Comparison of ENCODE assay signal across 26 cellular contexts in genomic region chr2:202944816-202945215, GRCh38. TPM values are rescaled to one million over a fixed set of nuclear protein-coding genes. Genes with fewer than 3 reads are reported as not detected.
DNase-seq lines count a peak whose midpoint lies in the region; ATAC-seq, FAIRE-seq and TF ChIP-seq lines count a peak whose summit lies in the region.
"Had no signal": no experiment of that assay in that cellular context is flagged by ENCODE, and none has a peak within 500 bp of the region (broad histone marks: within the 10 kb centered on the region; RNA-seq: fewer than 3 reads in every experiment).

No MANE protein-coding gene starts in this region.

- no peak overlapping the region for H2BK120ac ChIP-seq in mesenchymal stem cell (ENCODE audit: low read depth, low read length)

- H2BK15ac ChIP-seq in mesenchymal stem cell (ENCODE audit: low read depth, poor library complexity, severe bottlenecking) = no peak overlapping the region

- no TSS peak for BruUV-seq in Calu3 (replicated peaks; lab: Mats Ljungman, UMichigan)

- H4K91ac ChIP-seq in mesenchymal stem cell (ENCODE audit: low read length) = no peak overlapping the region

- H2BK12ac ChIP-seq in mesenchymal stem cell (ENCODE audit: low read length in 2 of 2) = no peak overlapping the region

- WGBS in mesenchymal stem cell = 94% methylated on average over 3 of the region's 3 CpGs

- H3K27me3 Mint-ChIP-seq in Calu3 (ENCODE audit: unreplicated experiment) (no peaks in the 10 kb centered on the region), HFFc6 (ENCODE audit: insufficient read depth) (peaks cover 2% of the 10 kb centered on the region; the same call in 1 of the 2 replicates), astrocyte (ENCODE audit: low read depth, unreplicated experiment) (no peaks in the 10 kb centered on the region), mesothelial cell of epicardium (ENCODE audit: low read depth) (no peaks in the 10 kb centered on the region)
- H3K27me3 Mint-ChIP-seq: IgD-negative memory B cell had no signal

- H3K4me3 Mint-ChIP-seq in Calu3 (ENCODE audit: low read depth, unreplicated experiment) (no peak overlapping the region), HFFc6 (peak overlapping the region; percentile 53), astrocyte (ENCODE audit: unreplicated experiment) (no peak overlapping the region), mesothelial cell of epicardium (no peak overlapping the region)
- H3K4me3 Mint-ChIP-seq: CD14-positive monocyte, IgD-negative memory B cell had no signal

- H3K18ac ChIP-seq in mesenchymal stem cell (ENCODE audit: low read depth in 1 of 2, low read length in 2 of 2) = no peak overlapping the region

- no peak overlapping the region for H2AK5ac ChIP-seq in mesenchymal stem cell (ENCODE audit: low read length, severe bottlenecking)

- H3K9me3 Mint-ChIP-seq in Calu3 (ENCODE audit: low read depth, unreplicated experiment) (peaks cover 8% of the 10 kb centered on the region), HFFc6 (peaks cover 11% of the 10 kb centered on the region; the same call in 1 of the 2 replicates), astrocyte (ENCODE audit: unreplicated experiment) (peaks cover 9% of the 10 kb centered on the region), mesothelial cell of epicardium (peaks cover 32% of the 10 kb centered on the region)

- no peaks in the 10 kb centered on the region for H3K79me2 ChIP-seq in astrocyte (ENCODE audit: insufficient read depth, low read length)

- H3K27me3 ChIP-seq in astrocyte (ENCODE audit: insufficient read depth, low read length) = no peaks in the 10 kb centered on the region
- no peaks in the 10 kb centered on the region for H3K27me3 ChIP-seq in mesenchymal stem cell (ENCODE audit: control insufficient read depth in 1 of 2, insufficient read depth in 1 of 2, low read length in 2 of 2)
- H3K27me3 ChIP-seq: BE2C, SJSA1 had no signal

- CTCF ChIA-PET in Calu3 (lab: Charles Lee) = no interaction called here

- H3K79me1 ChIP-seq in mesenchymal stem cell (replicated peaks; ENCODE audit: low read length, poor library complexity, severe bottlenecking) = peaks cover 4% of the 10 kb centered on the region

- H3K4me3 ChIP-seq in astrocyte (ENCODE audit: insufficient read depth, low read depth, low read length) (no peak overlapping the region), mesenchymal stem cell (ENCODE audit: insufficient read depth in 1 of 2, low read depth in 1 of 2, low read length in 2 of 2) (no peak overlapping the region)
- H3K4me3 ChIP-seq: GM12878, SJSA1 had no signal

- no peak overlapping the region for H3K4ac ChIP-seq in mesenchymal stem cell (ENCODE audit: low read depth in 1 of 2, low read length in 2 of 2)

- peaks cover 14% of the 10 kb centered on the region for H3K4me1 Mint-ChIP-seq in Calu3 (ENCODE audit: low read depth, unreplicated experiment)
- H3K4me1 Mint-ChIP-seq in HFFc6 (ENCODE audit: low read depth) = peaks cover 31% of the 10 kb centered on the region
- peaks cover 4% of the 10 kb centered on the region for H3K4me1 Mint-ChIP-seq in astrocyte (ENCODE audit: low read depth, unreplicated experiment)
- no peaks in the 10 kb centered on the region for H3K4me1 Mint-ChIP-seq in mesothelial cell of epicardium
- H3K4me1 Mint-ChIP-seq: CD14-positive monocyte had no signal

- H4K20me1 ChIP-seq in astrocyte (ENCODE audit: insufficient read depth, low read length) = no peaks in the 10 kb centered on the region

- TF ChIP-seq CTCF in Calu3 (IDR thresholded peaks at IDR 0.05; ENCODE audit: unreplicated experiment) = no peak
- no peak for TF ChIP-seq CTCF in HFFc6 (IDR thresholded peaks at IDR 0.05)
- TF ChIP-seq CTCF in astrocyte (IDR thresholded peaks at IDR 0.05; ENCODE audit: insufficient read depth, low read depth, low read length) = no peak
- no peak for TF ChIP-seq CTCF in mesothelial cell of epicardium (IDR thresholded peaks at IDR 0.05; ENCODE audit: unreplicated experiment)

- H3K27ac Mint-ChIP-seq in Calu3 (ENCODE audit: unreplicated experiment) (peak overlapping the region; percentile 88), HFFc6 (peak overlapping the region; percentile 42), astrocyte (ENCODE audit: unreplicated experiment) (no peak overlapping the region), mesothelial cell of epicardium (no peak overlapping the region)
- H3K27ac Mint-ChIP-seq: CD14-positive monocyte, IgD-negative memory B cell had no signal

- no peak overlapping the region for H3K9ac ChIP-seq in astrocyte (ENCODE audit: low read length)
- H3K9ac ChIP-seq in mesenchymal stem cell (ENCODE audit: low read length) = no peak overlapping the region

- no peak for DNase-seq in Calu3
- peak; percentile 3 for DNase-seq in HFFc6
- DNase-seq in astrocyte (ENCODE audit: low read depth) = peak; percentile 39
- DNase-seq in mesenchymal stem cell = no peak
- DNase-seq in hippocampal formation (lab: John Stamatoyannopoulos, UW) = no peak
- no peak for DNase-seq in mesothelial cell of epicardium (ENCODE audit: low spot score in 2 of 2, unreplicated experiment in 2 of 2)
- DNase-seq in activated CD8-positive, alpha-beta memory T cell treated with anti-CD3 and anti-CD28 coated beads, Interleukin-2, amount 50 U/mL, for 48 hours = no peak
- DNase-seq: BE2C; DMS153; GDM1; GOT3; NCI-H1092 treated with DMSO at 0.1 percent for 48 hours; NCI-H146; NCI-H2029; NCI-H446; NCI-H524 treated with DMSO at 0.1 percent for 48 hours; NCI-H774; NK-92 treated with Interleukin-12 subunit alpha and Interleukin-12 subunit beta, amount 100 ng/mL, for 24 hours; Right ventricle myocardium superior; RPMI8226 had no signal

- H3K9me3 ChIP-seq in astrocyte (ENCODE audit: insufficient read depth, low read depth, low read length) (no peaks in the 10 kb centered on the region), mesenchymal stem cell (ENCODE audit: control insufficient read depth, low read length) (peaks cover 21% of the 10 kb centered on the region)
- H3K9me3 ChIP-seq: BE2C, SJSA1 had no signal

- intact Hi-C loops in Calu3 (cut with micrococcal nuclease; ENCODE audit: unreplicated experiment) = no loop called here

- H3K4me1 ChIP-seq in astrocyte (ENCODE audit: insufficient read depth, low read length) (no peaks in the 10 kb centered on the region), mesenchymal stem cell (ENCODE audit: control insufficient read depth, insufficient read depth, low read depth, low read length) (no peaks in the 10 kb centered on the region)
- H3K4me1 ChIP-seq: BE2C, SJSA1 had no signal

- H2AFZ ChIP-seq in astrocyte (ENCODE audit: low read depth, low read length) = no peak overlapping the region
- no peak overlapping the region for H2AFZ ChIP-seq in mesenchymal stem cell (ENCODE audit: low read depth, low read length)

- no peak overlapping the region for H3K14ac ChIP-seq in mesenchymal stem cell (ENCODE audit: low read length in 2 of 2)

- H3K4me2 ChIP-seq in astrocyte (ENCODE audit: low read length) = peak overlapping the region; percentile 12
- no peak overlapping the region for H3K4me2 ChIP-seq in mesenchymal stem cell (ENCODE audit: low read length, poor library complexity, severe bottlenecking)

- H3K27ac ChIP-seq in astrocyte (ENCODE audit: low read depth, low read length) (no peak overlapping the region), mesenchymal stem cell (ENCODE audit: low read length, poor library complexity, severe bottlenecking) (peak overlapping the region; percentile 43)
- H3K27ac ChIP-seq: SJSA1 had no signal

- H3K36me3 Mint-ChIP-seq in Calu3 (ENCODE audit: insufficient read depth, unreplicated experiment) (no peaks in the 10 kb centered on the region), HFFc6 (ENCODE audit: low read depth) (peaks cover 35% of the 10 kb centered on the region), astrocyte (ENCODE audit: low read depth, unreplicated experiment) (peaks cover 20% of the 10 kb centered on the region), mesothelial cell of epicardium (peaks cover 53% of the 10 kb centered on the region)

- no peak overlapping the region for H2BK5ac ChIP-seq in mesenchymal stem cell (ENCODE audit: low read depth, low read length, poor library complexity, severe bottlenecking)

- H3K23ac ChIP-seq in mesenchymal stem cell (ENCODE audit: low read length in 2 of 2) = no peak overlapping the region

- no peak for FAIRE-seq in astrocyte (lab: Jason Lieb, UNC)
- FAIRE-seq: GM12878 had no signal

- H3K36me3 ChIP-seq in astrocyte (ENCODE audit: insufficient read depth, low read length) (peaks cover 3% of the 10 kb centered on the region), mesenchymal stem cell (ENCODE audit: control insufficient read depth in 1 of 2, insufficient read depth in 2 of 2, low read depth in 1 of 2, low read length in 2 of 2) (peaks cover 0 to 21% of the 10 kb centered on the region in 2 experiments)
- H3K36me3 ChIP-seq: BE2C, SJSA1 had no signal

- no peak for ATAC-seq in GM21786 (IDR thresholded peaks at IDR 0.05; ENCODE audit: unreplicated experiment)
- ATAC-seq: GM12878, HCT116 had no signal

- H4K8ac ChIP-seq in mesenchymal stem cell (ENCODE audit: low read length) = no peak overlapping the region

RNA-seq across cellular contexts. Expression of gene CARF, which starts 32.7 kb away (rescaled TPM):
- total RNA-seq in Calu3 (2022) = 4.6 and 5.8 TPM in 2 replicates
- total RNA-seq in HFFc6 (2021; fragmentation: NEBNext Ultra II Directional; extraction: Animal tissue kit (Norgen Biotek cat#: 25700)) = 1 to 10 TPM; 2.2 to 5.7 (median 4.2) TPM
- total RNA-seq in astrocyte = 3.6 and 5.3 TPM in 2 replicates
- 3.6 TPM for polyA plus RNA-seq in mesenchymal stem cell (2013, experiment 1 of 2)
- polyA plus RNA-seq in mesenchymal stem cell (2013, experiment 2 of 2) = 3.0 TPM
- 13.7 to 17.0 TPM (median 16.8 TPM) in 3 replicates for total RNA-seq in mesothelial cell of epicardium

RNA-seq across cellular contexts. Expression of gene WDR12, which starts 33.3 kb away (rescaled TPM):
- total RNA-seq in Calu3 (2022) (101 and 105 TPM in 2 replicates), astrocyte (53.5 and 60.6 TPM in 2 replicates), mesothelial cell of epicardium (54.4 to 58.9 TPM (median 58.6 TPM) in 3 replicates)
- total RNA-seq in HFFc6 (2021; fragmentation: NEBNext Ultra II Directional; extraction: Animal tissue kit (Norgen Biotek cat#: 25700)) = 10 to 100 TPM; 48.4 to 77.0 (median 56.1) TPM
- polyA plus RNA-seq in mesenchymal stem cell (2013, experiment 1 of 2) = 24.2 TPM
- 26.0 TPM for polyA plus RNA-seq in mesenchymal stem cell (2013, experiment 2 of 2)

Comparison
In these comparisons a context has a peak if more than half of its experiments do, and no peak if none do; other contexts are left out.
1. DNase-seq: peak in HFFc6 (single experiment) and astrocyte (single experiment); none in Calu3 (single experiment), mesenchymal stem cell (single experiment), hippocampal formation (0 of 2), mesothelial cell of epicardium (0 of 2) and activated CD8-positive, alpha-beta memory T cell treated with anti-CD3 and anti-CD28 coated beads, Interleukin-2, amount 50 U/mL, for 48 hours (single experiment).
2. H3K27ac Mint-ChIP-seq: peak in Calu3 (single experiment) and HFFc6 (single experiment); none in astrocyte (single experiment) and mesothelial cell of epicardium (single experiment).